8 cellular contexts compared by ENCODE assay signal in genomic region chr17:28728364-28729200, GRCh38. TPM values are rescaled to one million over a fixed set of nuclear protein-coding genes. Genes with fewer than 3 reads are reported as not detected.
DNase-seq lines count a peak whose midpoint lies in the region; ATAC-seq and TF ChIP-seq lines count a peak whose summit lies in the region.

TSS of gene NEK8 (plus strand) at chr17:28728788. CDS start at chr17:28728814, 26 bp downstream.

- no peaks in the 10 kb centered on the region for H3K79me2 ChIP-seq in hepatocyte

- peak within 1 kb of the TSS; percentile 45 for H2AFZ ChIP-seq in hepatocyte

- peaks cover 17% of the 10 kb centered on the region for H3K4me1 ChIP-seq in hepatocyte (ENCODE audit: insufficient read depth)
- H3K4me1 ChIP-seq in vagina: peaks cover 12% of the 10 kb centered on the region

- TF ChIP-seq CTCF in astrocyte of the cerebellum (IDR thresholded peaks at IDR 0.05; ENCODE audit: low read depth, low read length, missing control alignments) (no peak), hepatocyte (IDR thresholded peaks at IDR 0.05; ENCODE audit: poor library complexity) (no peak), vagina (IDR thresholded peaks at IDR 0.05) (no peak)

- peak within 1 kb of the TSS; percentile 100 for H3K4me2 ChIP-seq in hepatocyte

- DNase-seq in NCI-H2029 (lab: John Stamatoyannopoulos, UW): peak; percentile 86
- peak; percentile 98 for DNase-seq in T-helper 9 cell
- peak; percentile 79 for DNase-seq in astrocyte of the cerebellum (ENCODE audit: low read depth)
- DNase-seq in hepatocyte (ENCODE audit: low spot score): peak; percentile 98
- DNase-seq in renal cortical epithelial cell (ENCODE audit: low read depth): peak; percentile 84
- no peak for DNase-seq in vagina (ENCODE audit: extremely low spot score in 2 of 2)

- peak within 1 kb of the TSS; percentile 94 for H3K27ac ChIP-seq in hepatocyte
- peak within 1 kb of the TSS; percentile 98 for H3K27ac ChIP-seq in vagina

- H3K4me3 ChIP-seq in astrocyte of the cerebellum (ENCODE audit: low read depth, low read length) (peak within 1 kb of the TSS; percentile 73), hepatocyte (peak within 1 kb of the TSS; percentile 14), vagina (peak within 1 kb of the TSS; percentile 55 to 62)

- in situ Hi-C loops in astrocyte of the cerebellum (cut with HindIII; ENCODE audit: low sequenced_read_pairs): loop anchor here (10.0 kb wide), 1 partner anchor 56 kb away; no protein-coding TSS in a partner anchor

- intact Hi-C loops in vagina (cut with DNase I): no loop called here

- H3K9me2 ChIP-seq in hepatocyte (replicated peaks; ENCODE audit: insufficient read depth): no peaks in the 10 kb centered on the region

- TF ChIP-seq POLR2A in vagina (IDR thresholded peaks at IDR 0.05): peak in 1 of 2 donors; percentile 71

- peaks cover 3% of the 10 kb centered on the region for H4K20me1 ChIP-seq in hepatocyte (ENCODE audit: insufficient read depth, poor library complexity, severe bottlenecking)

- WGBS in hepatocyte (ENCODE audit: low lambda C conversion rate, missing lambda C conversion rate): 1% methylated on average over 61 of the region's 64 CpGs

- H3K9me3 ChIP-seq in hepatocyte (ENCODE audit: low read depth): no peaks in the 10 kb centered on the region
- no peaks in the 10 kb centered on the region for H3K9me3 ChIP-seq in vagina

- ATAC-seq in GM18502 (IDR thresholded peaks at IDR 0.05; ENCODE audit: poor library complexity, unreplicated experiment): peak; percentile 44
- peak; percentile 28 for ATAC-seq in HG02938 (IDR thresholded peaks at IDR 0.05; ENCODE audit: unreplicated experiment)

- no peaks in the 10 kb centered on the region for H3K36me3 ChIP-seq in hepatocyte (replicated peaks; ENCODE audit: insufficient read depth, low read depth)
- peaks cover 0 to 8% of the 10 kb centered on the region in 2 donors for H3K36me3 ChIP-seq in vagina

- no peaks in the 10 kb centered on the region for H3K27me3 ChIP-seq in hepatocyte
- no peaks in the 10 kb centered on the region for H3K27me3 ChIP-seq in vagina

RNA-seq across cellular contexts. Expression of gene NEK8, which starts in this region (rescaled TPM):
- 3.3 and 5.5 TPM in 2 replicates for total RNA-seq in hepatocyte
- 8.1 and 9.7 TPM in 2 replicates for polyA plus RNA-seq in hepatocyte
- 2.4 and 5.6 TPM in 2 replicates for total RNA-seq in renal cortical epithelial cell
- total RNA-seq in vagina: 0.98 TPM

Comparison
In these comparisons a context has a peak if more than half of its experiments do, and no peak if none do; other contexts are left out.
1. DNase-seq: peak in NCI-H2029 (single experiment), T-helper 9 cell (single experiment), astrocyte of the cerebellum (single experiment), hepatocyte (single experiment) and renal cortical epithelial cell (single experiment); none in vagina (0 of 2).
2. H3K4me3 ChIP-seq: peak in every context shown above with its lines; median percentile 73 in astrocyte of the cerebellum; 58 in vagina; 14 in hepatocyte.